Comparison of ENCODE assay signal across 21 cellular contexts in genomic region chr12:111488271-111488670, GRCh38.
A peak's percentile ranks its signal among the peaks of the same experiment; 100 is the strongest.
DNase-seq lines count a peak whose midpoint lies in the region; ATAC-seq and TF ChIP-seq lines count a peak whose summit lies in the region.
"Had no signal": no experiment of that assay in that cellular context is flagged by ENCODE, and none has a peak within 500 bp of the region (broad histone marks: within the 10 kb centered on the region; RNA-seq: fewer than 3 reads in every experiment).

No MANE protein-coding gene starts in this region.

- H3K18ac ChIP-seq in mesenchymal stem cell (ENCODE audit: low read depth in 1 of 2, low read length in 2 of 2) = no peak overlapping the region

- H3K27ac ChIP-seq in mesenchymal stem cell (ENCODE audit: low read length, poor library complexity, severe bottlenecking) (peak overlapping the region; percentile 45), uterus (peak overlapping the region in 1 of 2 donors; percentile 43)
- H3K27ac ChIP-seq: A549, C4-2B, cardiac muscle cell had no signal

- peak; percentile 79 for ATAC-seq in Right ventricle myocardium superior (ENCODE audit: poor library complexity)
- no peak for ATAC-seq in GM19467 (IDR thresholded peaks at IDR 0.05; ENCODE audit: unreplicated experiment)
- ATAC-seq: A549; activated CD4-positive, CD25-positive, alpha-beta regulatory T cell treated with anti-CD3 and anti-CD28 coated beads, Interleukin-2, amount 50 U/mL, for 24 hours; activated naive CD8-positive, alpha-beta T cell treated with anti-CD3 and anti-CD28 coated beads, Interleukin-2, amount 50 U/mL, for 24 hours; natural killer cell had no signal

- H3K9ac ChIP-seq in mesenchymal stem cell (ENCODE audit: low read length) = peak overlapping the region; percentile 55

- TF ChIP-seq CTCF in uterus (IDR thresholded peaks at IDR 0.05) = no peak

- no peak for TF ChIP-seq POLR2A in uterus (IDR thresholded peaks at IDR 0.05)

- DNase-seq in Right ventricle myocardium superior (peak; percentile 60), cardiac septum (ENCODE audit: low spot score) (no peak), fibroblast of peridontal ligament (ENCODE audit: extremely low read depth) (peak; percentile 19), mesenchymal stem cell (peak; percentile 84), uterus (peak; percentile 36 to 37), cortex of kidney (lab: John Stamatoyannopoulos, UW) (no peak)
- DNase-seq in activated naive CD4-positive, alpha-beta T cell (lab: John Stamatoyannopoulos, UW) = no peak
- DNase-seq: activated naive CD8-positive, alpha-beta T cell treated with anti-CD3 and anti-CD28 coated beads, Interleukin-2, amount 50 U/mL, for 24 hours; DMS153; Karpas-422; natural killer cell; NCI-H1092 treated with DMSO at 0.1 percent for 48 hours; NCI-H2107; NCI-H526; posterior cingulate gyrus; stimulated activated CD4-positive, alpha-beta T cell treated with anti-CD3 and anti-CD28 coated beads, Interleukin-12 subunit alpha, Interleukin-12 subunit beta, amount 100 ng/mL, for 4 hours had no signal

- H4K91ac ChIP-seq in mesenchymal stem cell (ENCODE audit: low read length) = no peak overlapping the region

- H3K36me3 ChIP-seq in mesenchymal stem cell (ENCODE audit: control insufficient read depth in 1 of 2, insufficient read depth in 2 of 2, low read depth in 1 of 2, low read length in 2 of 2) = peaks cover 37 to 89% of the 10 kb centered on the region in 2 experiments
- no peaks in the 10 kb centered on the region for H3K36me3 ChIP-seq in uterus

- H3K9me3 ChIP-seq in mesenchymal stem cell (ENCODE audit: control insufficient read depth, low read length) (no peaks in the 10 kb centered on the region), uterus (no peaks in the 10 kb centered on the region)
- H3K9me3 ChIP-seq: A549 had no signal

- no peak overlapping the region for H2AFZ ChIP-seq in mesenchymal stem cell (ENCODE audit: low read depth, low read length)

- no peak overlapping the region for H3K4me2 ChIP-seq in mesenchymal stem cell (ENCODE audit: low read length, poor library complexity, severe bottlenecking)
- H3K4me2 ChIP-seq: A549 had no signal

- no peak overlapping the region for H2BK5ac ChIP-seq in mesenchymal stem cell (ENCODE audit: low read depth, low read length, poor library complexity, severe bottlenecking)

- H4K8ac ChIP-seq in mesenchymal stem cell (ENCODE audit: low read length) = no peak overlapping the region

- no peak overlapping the region for H3K23ac ChIP-seq in mesenchymal stem cell (ENCODE audit: low read length in 2 of 2)

- H3K79me1 ChIP-seq in mesenchymal stem cell (replicated peaks; ENCODE audit: low read length, poor library complexity, severe bottlenecking) = peaks cover 23% of the 10 kb centered on the region

- intact Hi-C loops in Right ventricle myocardium superior (cut with DNase I) (no loop called here), cardiac septum (cut with DNase I) (no loop called here), uterus (cut with DNase I; ENCODE audit: low total_unique reads) (no loop called here)

- no peak overlapping the region for H3K4ac ChIP-seq in mesenchymal stem cell (ENCODE audit: low read depth in 1 of 2, low read length in 2 of 2)

- 0% methylated on average over 1 of the region's 4 CpGs for WGBS in mesenchymal stem cell

- no peak overlapping the region for H3K14ac ChIP-seq in mesenchymal stem cell (ENCODE audit: low read length in 2 of 2)

- H3K4me3 ChIP-seq in mesenchymal stem cell (ENCODE audit: insufficient read depth in 1 of 2, low read depth in 1 of 2, low read length in 2 of 2) (no peak overlapping the region), uterus (no peak overlapping the region)
- H3K4me3 ChIP-seq: A549, cardiac muscle cell had no signal

- H2BK15ac ChIP-seq in mesenchymal stem cell (ENCODE audit: low read depth, poor library complexity, severe bottlenecking) = no peak overlapping the region

- H2AK5ac ChIP-seq in mesenchymal stem cell (ENCODE audit: low read length, severe bottlenecking) = no peak overlapping the region

- H3K27me3 ChIP-seq in mesenchymal stem cell (ENCODE audit: control insufficient read depth in 1 of 2, insufficient read depth in 1 of 2, low read length in 2 of 2) = no peaks in the 10 kb centered on the region
- no peaks in the 10 kb centered on the region for H3K27me3 ChIP-seq in uterus
- H3K27me3 ChIP-seq: cardiac muscle cell had no signal

- H3K4me1 ChIP-seq in mesenchymal stem cell (ENCODE audit: control insufficient read depth, insufficient read depth, low read depth, low read length) = peaks cover 4% of the 10 kb centered on the region
- no peaks in the 10 kb centered on the region for H3K4me1 ChIP-seq in uterus

- no peak overlapping the region for H2BK120ac ChIP-seq in mesenchymal stem cell (ENCODE audit: low read depth, low read length)

- no peak overlapping the region for H2BK12ac ChIP-seq in mesenchymal stem cell (ENCODE audit: low read length in 2 of 2)

Comparison
In these comparisons a context has a peak if more than half of its experiments do, and no peak if none do; other contexts are left out.
1. DNase-seq: peak in Right ventricle myocardium superior (single experiment), fibroblast of peridontal ligament (single experiment), mesenchymal stem cell (single experiment) and uterus (2 of 2); none in cardiac septum (single experiment), activated naive CD4-positive, alpha-beta T cell (0 of 4) and cortex of kidney (single experiment).